Comparison of ENCODE assay signal across 8 cellular contexts in the genomic region with DNA sequence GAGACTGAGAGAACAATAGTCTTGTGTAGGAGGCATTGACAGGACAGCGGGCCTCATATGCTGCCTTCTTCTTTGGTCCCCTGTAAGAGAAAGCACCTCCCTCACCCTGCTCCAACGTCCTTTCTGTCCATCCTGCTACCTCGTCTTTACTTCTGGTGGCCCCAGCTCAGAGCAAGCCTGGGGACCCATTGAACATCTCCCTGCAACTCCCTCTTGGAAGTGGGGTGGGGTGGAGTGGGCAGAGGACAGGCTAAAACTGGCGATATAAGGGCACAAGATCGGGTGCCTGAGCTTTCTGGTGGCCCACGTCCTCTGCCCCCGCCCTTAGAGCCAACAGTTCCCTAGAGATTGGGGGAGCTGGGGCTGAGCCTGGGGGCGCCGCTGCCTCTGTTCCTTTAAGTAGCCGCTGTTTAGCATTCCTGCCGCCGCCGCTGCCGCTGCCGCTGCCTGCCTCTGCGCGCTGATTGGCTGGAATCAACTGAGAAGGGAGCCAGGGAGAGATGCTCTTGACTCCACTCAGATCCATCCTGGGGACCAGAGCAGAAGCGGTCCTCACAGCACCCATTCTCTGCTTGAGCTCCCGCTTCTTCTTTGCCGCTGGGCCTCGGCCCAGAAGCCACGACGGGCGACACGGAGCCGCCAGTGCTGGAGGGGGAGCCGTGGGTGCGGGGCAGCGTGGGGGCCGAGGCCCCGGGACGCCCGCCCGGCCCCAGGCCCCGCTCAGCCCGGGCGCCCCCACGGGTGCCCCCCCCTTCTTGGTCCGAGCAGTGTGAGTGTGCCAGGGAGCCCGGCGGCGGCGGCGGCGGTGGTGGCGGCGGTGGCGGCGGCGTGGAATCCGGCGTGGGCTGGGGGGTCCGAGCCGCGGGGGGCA. TPM values are rescaled to one million over a fixed set of nuclear protein-coding genes. Genes with fewer than 3 reads are reported as not detected.
A peak's percentile ranks its signal among the peaks of the same experiment; 100 is the strongest.
DNase-seq lines count a peak whose midpoint lies in the region; ATAC-seq and TF ChIP-seq lines count a peak whose summit lies in the region.

TSS of gene DLG3 (plus strand) at position 510 of the 871 bp plus-strand sequence. CDS start 367 bp downstream, outside the sequence.

- peaks cover 11% of the 10 kb centered on the region for H3K27me3 Mint-ChIP-seq in HFFc6 (ENCODE audit: insufficient read depth)
- H3K27me3 Mint-ChIP-seq in neural crest cell (ENCODE audit: low read depth): peaks cover 30% of the 10 kb centered on the region

- H3K4me3 Mint-ChIP-seq in HFFc6 (peak within 1 kb of the TSS; percentile 68), neural crest cell (peak within 1 kb of the TSS; percentile 67)

- H3K27ac Mint-ChIP-seq in HFFc6 (no peak within 1 kb of the TSS), neural crest cell (ENCODE audit: unreplicated experiment) (no peak within 1 kb of the TSS)

- no peaks in the 10 kb centered on the region for H3K9me3 Mint-ChIP-seq in HFFc6
- no peaks in the 10 kb centered on the region for H3K9me3 Mint-ChIP-seq in neural crest cell

- H3K4me1 Mint-ChIP-seq in HFFc6 (ENCODE audit: low read depth): no peaks in the 10 kb centered on the region
- peaks cover 9% of the 10 kb centered on the region for H3K4me1 Mint-ChIP-seq in neural crest cell

- TF ChIP-seq CTCF in HFFc6 (IDR thresholded peaks at IDR 0.05) (no peak), neural crest cell (conservative IDR thresholded peaks at IDR 0.05) (no peak)

- H3K36me3 Mint-ChIP-seq in HFFc6 (ENCODE audit: low read depth) (no peaks in the 10 kb centered on the region), neural crest cell (ENCODE audit: low read depth) (peaks cover 2% of the 10 kb centered on the region)

- no peak for ATAC-seq in GM19452 (IDR thresholded peaks at IDR 0.05; ENCODE audit: unreplicated experiment)

- DNase-seq in C1 segment of cervical spinal cord (lab: John Stamatoyannopoulos, UW): peak in 12 of 14 donors; percentile 3 to 75 (median 35)
- DNase-seq in HFFc6: peak; percentile 33
- peak; percentile 3 for DNase-seq in T1000 (lab: John Stamatoyannopoulos, UW)
- DNase-seq in fibroblast of gingiva (ENCODE audit: low read depth): peak; percentile 19
- peak; percentile 54 for DNase-seq in neural crest cell (ENCODE audit: low read depth, low spot score)
- DNase-seq in NK-92 treated with Interleukin-12 subunit alpha and Interleukin-12 subunit beta, amount 100 ng/mL, for 24 hours (lab: John Stamatoyannopoulos, UW): no peak
- no peak for DNase-seq in AML-193 (lab: John Stamatoyannopoulos, UW)

RNA-seq across cellular contexts. Expression of gene DLG3, which starts in this region (rescaled TPM):
- 10 to 100 TPM in 2 of 6 experiments, 1 to 10 TPM in 4; 9.2 to 11.3 (median 9.8) TPM for total RNA-seq in HFFc6 (2021; fragmentation: NEBNext Ultra II Directional; extraction: Animal tissue kit (Norgen Biotek cat#: 25700))
- 54.3 and 65.6 TPM in 2 replicates for total RNA-seq in neural crest cell

Comparison
In these comparisons a context has a peak if more than half of its experiments do, and no peak if none do; other contexts are left out.
1. DNase-seq: peak in C1 segment of cervical spinal cord (12 of 14), HFFc6 (single experiment), T1000 (single experiment), fibroblast of gingiva (single experiment) and neural crest cell (single experiment); none in NK-92 treated with Interleukin-12 subunit alpha and Interleukin-12 subunit beta, amount 100 ng/mL, for 24 hours (single experiment) and AML-193 (0 of 2).